ENCODE assay signal across 10 cellular contexts in the genomic region with DNA sequence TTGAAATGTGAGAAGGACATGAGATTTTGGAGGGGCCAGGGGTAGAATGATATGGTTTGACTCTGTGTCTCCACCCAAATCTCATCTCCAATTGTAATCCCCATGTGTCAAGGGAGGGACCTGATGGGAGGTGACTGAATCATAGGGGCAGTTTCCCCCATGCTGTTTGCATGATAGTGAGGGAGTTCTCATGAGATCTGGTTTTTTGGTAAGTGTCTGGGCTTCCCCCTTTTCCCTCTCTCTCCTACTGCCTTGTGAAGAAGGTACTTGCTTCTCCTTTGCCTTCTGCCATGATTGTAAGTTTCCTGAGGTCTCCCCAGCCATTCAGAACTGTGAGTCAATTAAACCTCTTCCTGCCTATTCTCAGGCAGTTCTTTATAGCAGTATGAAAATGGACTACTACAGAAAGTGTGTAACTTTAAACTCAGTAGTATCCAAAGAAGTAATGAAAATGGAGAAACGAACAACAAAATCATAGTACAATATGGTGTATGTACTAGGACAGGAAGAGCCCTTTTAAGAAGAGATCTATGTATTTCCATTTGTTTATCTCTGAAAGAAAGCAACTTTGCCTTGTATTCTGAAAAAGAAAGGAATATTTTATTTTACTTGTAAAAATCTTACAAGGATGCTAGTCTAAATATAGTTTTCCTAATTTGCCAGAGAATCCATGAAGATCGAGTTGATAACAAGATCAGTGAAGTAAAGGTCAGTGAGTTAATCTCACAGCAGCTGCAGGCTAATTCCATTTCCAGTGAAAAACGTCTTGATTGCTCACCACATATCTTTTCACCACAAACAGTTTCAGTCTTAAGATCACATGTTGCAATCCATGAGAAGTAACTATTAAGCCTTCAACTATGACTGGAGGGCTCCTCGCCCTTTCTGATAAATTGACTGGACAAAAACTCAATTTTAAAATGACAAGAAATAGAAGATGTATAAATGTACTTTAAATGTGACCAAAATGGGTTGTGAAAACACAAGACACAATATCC. TPM values are rescaled to one million over a fixed set of nuclear protein-coding genes. Genes with fewer than 3 reads are reported as not detected.
A peak's percentile ranks its signal among the peaks of the same experiment; 100 is the strongest.
DNase-seq lines count a peak whose midpoint lies in the region; ATAC-seq and TF ChIP-seq lines count a peak whose summit lies in the region.
"Had no signal": no experiment of that assay in that cellular context is flagged by ENCODE, and none has a peak within 500 bp of the region (broad histone marks: within the 10 kb centered on the region; RNA-seq: fewer than 3 reads in every experiment).

No MANE protein-coding gene starts in this region.

- 40% methylated on average over 4 of the region's 4 CpGs for WGBS in hepatocyte (ENCODE audit: low lambda C conversion rate, missing lambda C conversion rate)
- WGBS in aorta, 2 donors = 39 to 45% methylated on average over 4 of the region's 4 CpGs

- no peak overlapping the region for H2AFZ ChIP-seq in hepatocyte

- H3K27ac ChIP-seq in left ventricle myocardium inferior (replicated peaks) (peak overlapping the region; percentile 21), hepatocyte (peak overlapping the region; percentile 65), aorta (ENCODE audit: low read depth in 1 of 2, low read length in 2 of 2) (no peak overlapping the region)

- no peak for ATAC-seq in activated naive CD8-positive, alpha-beta T cell treated with anti-CD3 and anti-CD28 coated beads, Interleukin-2, amount 10 ng/mL, durations not matched to agents 7 days and 5 days (ENCODE audit: low read depth)
- ATAC-seq in aorta (ENCODE audit: low FRiP score) (peak; percentile 39), HG03342 (IDR thresholded peaks at IDR 0.05; ENCODE audit: unreplicated experiment) (no peak)
- no peak for ATAC-seq in naive thymus-derived CD8-positive, alpha-beta T cell

- no peak for TF ChIP-seq CTCF in left ventricle myocardium inferior (IDR thresholded peaks at IDR 0.05; ENCODE audit: borderline replicate concordance)
- no peak for TF ChIP-seq CTCF in hepatocyte (IDR thresholded peaks at IDR 0.05; ENCODE audit: poor library complexity)
- TF ChIP-seq CTCF in progenitor cell of endocrine pancreas (IDR thresholded peaks at IDR 0.05; ENCODE audit: unreplicated experiment) = no peak

- H3K27ac Mint-ChIP-seq in activated naive CD8-positive, alpha-beta T cell treated with anti-CD3 and anti-CD28 coated beads, Interleukin-2, amount 10 ng/mL, durations not matched to agents 7 days and 5 days = peak overlapping the region; percentile 10
- H3K27ac Mint-ChIP-seq in progenitor cell of endocrine pancreas = no peak overlapping the region
- no peak overlapping the region for H3K27ac Mint-ChIP-seq in naive thymus-derived CD8-positive, alpha-beta T cell

- H3K79me2 ChIP-seq in hepatocyte = peaks cover 4% of the 10 kb centered on the region

- H4K20me1 ChIP-seq in hepatocyte (ENCODE audit: insufficient read depth, poor library complexity, severe bottlenecking) = no peaks in the 10 kb centered on the region

- peaks cover 13% of the 10 kb centered on the region for H3K9me3 Mint-ChIP-seq in activated naive CD8-positive, alpha-beta T cell treated with anti-CD3 and anti-CD28 coated beads, Interleukin-2, amount 10 ng/mL, durations not matched to agents 7 days and 5 days
- H3K9me3 Mint-ChIP-seq in progenitor cell of endocrine pancreas (ENCODE audit: low read depth) = peaks cover 8% of the 10 kb centered on the region
- peaks cover 8 to 19% (median 10%) of the 10 kb centered on the region in 9 donors for H3K9me3 Mint-ChIP-seq in naive thymus-derived CD8-positive, alpha-beta T cell

- DNase-seq in left ventricle myocardium inferior (no peak), cardiac septum (ENCODE audit: low spot score) (no peak), hepatocyte (ENCODE audit: low spot score) (peak; percentile 40), aorta (no peak), progenitor cell of endocrine pancreas (ENCODE audit: low spot score, unreplicated experiment) (no peak)
- DNase-seq in activated naive CD8-positive, alpha-beta T cell treated with anti-CD3 and anti-CD28 coated beads, Interleukin-2, amount 10 ng/mL, durations not matched to agents 7 days and 5 days = no peak
- DNase-seq in naive thymus-derived CD8-positive, alpha-beta T cell = no peak

- H3K36me3 ChIP-seq in left ventricle myocardium inferior = peaks cover 32% of the 10 kb centered on the region
- no peaks in the 10 kb centered on the region for H3K36me3 ChIP-seq in hepatocyte (replicated peaks; ENCODE audit: insufficient read depth, low read depth)
- H3K36me3 ChIP-seq in aorta (ENCODE audit: control insufficient read depth in 1 of 2, insufficient read depth in 2 of 2, low read length in 1 of 2) = peaks cover 0 to 6% of the 10 kb centered on the region in 2 donors

- H3K4me3 Mint-ChIP-seq in activated naive CD8-positive, alpha-beta T cell treated with anti-CD3 and anti-CD28 coated beads, Interleukin-2, amount 10 ng/mL, durations not matched to agents 7 days and 5 days = no peak overlapping the region
- H3K4me3 Mint-ChIP-seq in progenitor cell of endocrine pancreas (ENCODE audit: low read depth) = no peak overlapping the region
- H3K4me3 Mint-ChIP-seq in naive thymus-derived CD8-positive, alpha-beta T cell = no peak overlapping the region
- H3K4me3 Mint-ChIP-seq: neural crest cell had no signal

- peaks cover 11% of the 10 kb centered on the region for H3K4me1 ChIP-seq in left ventricle myocardium inferior
- H3K4me1 ChIP-seq in hepatocyte (ENCODE audit: insufficient read depth) = peaks cover 8% of the 10 kb centered on the region
- H3K4me1 ChIP-seq in aorta (ENCODE audit: control insufficient read depth in 1 of 2, insufficient read depth in 2 of 2, low read length in 2 of 2) = peaks cover 2 to 6% of the 10 kb centered on the region in 2 donors

- H3K9me3 ChIP-seq in left ventricle myocardium inferior (replicated peaks) = peaks cover 14% of the 10 kb centered on the region
- no peaks in the 10 kb centered on the region for H3K9me3 ChIP-seq in hepatocyte (ENCODE audit: low read depth)
- no peaks in the 10 kb centered on the region for H3K9me3 ChIP-seq in aorta (ENCODE audit: control insufficient read depth, low read length)

- peak overlapping the region; percentile 26 for H3K4me2 ChIP-seq in hepatocyte

- POLR2A ChIA-PET in activated naive CD8-positive, alpha-beta T cell treated with anti-CD3 and anti-CD28 coated beads, Interleukin-2, amount 10 ng/mL, durations not matched to agents 7 days and 5 days (lab: Charles Lee) = no interaction called here
- POLR2A ChIA-PET in naive thymus-derived CD8-positive, alpha-beta T cell (lab: Charles Lee) = no interaction called here

- peaks cover 40% of the 10 kb centered on the region for H3K36me3 Mint-ChIP-seq in activated naive CD8-positive, alpha-beta T cell treated with anti-CD3 and anti-CD28 coated beads, Interleukin-2, amount 10 ng/mL, durations not matched to agents 7 days and 5 days
- peaks cover 33% of the 10 kb centered on the region for H3K36me3 Mint-ChIP-seq in progenitor cell of endocrine pancreas (ENCODE audit: insufficient read depth)
- peaks cover 6 to 17% (median 11%) of the 10 kb centered on the region in 3 donors for H3K36me3 Mint-ChIP-seq in naive thymus-derived CD8-positive, alpha-beta T cell

- peaks cover 2% of the 10 kb centered on the region for H3K4me1 Mint-ChIP-seq in activated naive CD8-positive, alpha-beta T cell treated with anti-CD3 and anti-CD28 coated beads, Interleukin-2, amount 10 ng/mL, durations not matched to agents 7 days and 5 days
- H3K4me1 Mint-ChIP-seq in progenitor cell of endocrine pancreas (ENCODE audit: low read depth) = no peaks in the 10 kb centered on the region
- peaks cover 0 to 6% (median 0%) of the 10 kb centered on the region in 4 donors for H3K4me1 Mint-ChIP-seq in naive thymus-derived CD8-positive, alpha-beta T cell

- no peaks in the 10 kb centered on the region for H3K27me3 Mint-ChIP-seq in activated naive CD8-positive, alpha-beta T cell treated with anti-CD3 and anti-CD28 coated beads, Interleukin-2, amount 10 ng/mL, durations not matched to agents 7 days and 5 days
- no peaks in the 10 kb centered on the region for H3K27me3 Mint-ChIP-seq in progenitor cell of endocrine pancreas
- H3K27me3 Mint-ChIP-seq in naive thymus-derived CD8-positive, alpha-beta T cell = no peaks in the 10 kb centered on the region

- H3K27me3 ChIP-seq in left ventricle myocardium inferior (ENCODE audit: low read depth) (no peaks in the 10 kb centered on the region), hepatocyte (no peaks in the 10 kb centered on the region), aorta (ENCODE audit: control insufficient read depth in 1 of 2, insufficient read depth in 2 of 2, low read length in 1 of 2) (no peaks in the 10 kb centered on the region)

- intact Hi-C loops in left ventricle myocardium inferior (cut with micrococcal nuclease) (no loop called here), cardiac septum (cut with DNase I) (no loop called here), aorta (cut with DNase I) (no loop called here)

- no peaks in the 10 kb centered on the region for H3K9me2 ChIP-seq in hepatocyte (replicated peaks; ENCODE audit: insufficient read depth)

- H3K4me3 ChIP-seq in left ventricle myocardium inferior (no peak overlapping the region), hepatocyte (no peak overlapping the region), aorta (ENCODE audit: low read length in 2 of 2) (no peak overlapping the region)

RNA-seq across cellular contexts. Expression of a gene that starts 20.5 kb away (rescaled TPM):
- total RNA-seq in left ventricle myocardium inferior = 11.7 TPM
- total RNA-seq in cardiac septum = 25.1 TPM
- 10 to 100 TPM in 1 of 2 experiments, 1 to 10 TPM in 1; 9.5 to 10.9 TPM for total RNA-seq in activated naive CD8-positive, alpha-beta T cell treated with anti-CD3 and anti-CD28 coated beads, Interleukin-2, amount 10 ng/mL, durations not matched to agents 7 days and 5 days
- total RNA-seq in hepatocyte = 32.3 and 36.7 TPM in 2 replicates
- polyA plus RNA-seq in hepatocyte = 17.8 and 19.3 TPM in 2 replicates
- total RNA-seq in aorta = 100 to 1,000 TPM; 132 to 311 TPM
- polyA plus RNA-seq in aorta = 10 to 100 TPM; 62.7 to 87.3 TPM
- total RNA-seq in progenitor cell of endocrine pancreas = 40.3 and 41.1 TPM in 2 replicates
- total RNA-seq in naive thymus-derived CD8-positive, alpha-beta T cell = 1 to 10 TPM; 8.6 to 9.6 TPM
- 1 to 10 TPM; 1.4 to 5.8 (median 2.2) TPM for polyA plus RNA-seq in naive thymus-derived CD8-positive, alpha-beta T cell

RNA-seq across cellular contexts. Expression of a gene that starts 52.4 kb away (rescaled TPM):
- total RNA-seq in left ventricle myocardium inferior (3.7 TPM), cardiac septum (20.9 TPM), hepatocyte (175 and 225 TPM in 2 replicates), aorta (100 to 1,000 TPM; 180 to 199 TPM), progenitor cell of endocrine pancreas (3.7 and 11.1 TPM in 2 replicates)
- 10 to 100 TPM; 19.4 to 24.0 TPM for total RNA-seq in activated naive CD8-positive, alpha-beta T cell treated with anti-CD3 and anti-CD28 coated beads, Interleukin-2, amount 10 ng/mL, durations not matched to agents 7 days and 5 days
- polyA plus RNA-seq in hepatocyte (244 and 466 TPM in 2 replicates), aorta (10 to 100 TPM in 1 of 2 donors, 1 to 10 TPM in 1; 3.7 to 89.2 TPM)
- total RNA-seq in naive thymus-derived CD8-positive, alpha-beta T cell = 1 to 10 TPM; 6.7 to 8.7 TPM
- not detected for polyA plus RNA-seq in naive thymus-derived CD8-positive, alpha-beta T cell
- total RNA-seq: dermis microvascular lymphatic vessel endothelial cell had no signal

Comparison
In these comparisons a context has a peak if more than half of its experiments do, and no peak if none do; other contexts are left out.
1. H3K27ac ChIP-seq: peak in left ventricle myocardium inferior (single experiment) and hepatocyte (single experiment); none in aorta (0 of 2).